In the genomic region with DNA sequence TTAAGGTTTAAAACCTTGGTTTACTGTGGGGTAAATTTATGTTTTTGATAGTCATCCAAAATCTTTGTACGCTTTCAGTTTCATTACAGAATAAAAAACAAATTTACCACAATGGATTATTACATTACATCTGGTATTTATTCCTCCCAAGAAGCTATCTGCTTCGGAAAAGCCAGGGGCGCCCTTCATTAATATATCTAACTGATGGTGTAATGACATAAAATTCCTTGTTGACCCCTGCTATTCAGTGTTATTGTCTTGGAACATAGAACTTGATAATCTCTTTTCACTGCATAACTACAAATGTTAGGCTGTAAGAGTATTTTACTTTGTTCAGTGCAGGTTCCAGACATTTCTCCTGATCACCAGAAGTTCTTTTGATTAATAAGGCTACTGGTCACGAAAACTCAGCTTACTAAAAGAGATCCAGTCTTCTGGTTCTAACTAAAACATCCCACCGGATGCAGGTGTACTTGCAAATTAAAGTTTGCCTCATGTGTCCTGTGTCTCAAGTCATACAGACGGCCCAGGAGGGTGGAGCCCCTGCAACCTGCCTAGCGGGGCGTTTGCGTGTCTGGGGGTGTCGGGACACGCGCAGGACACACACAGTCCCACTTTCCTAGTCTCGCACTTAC, we compare ENCODE assay signal across 8 cellular contexts. TPM values are rescaled to one million over a fixed set of nuclear protein-coding genes. Genes with fewer than 3 reads are reported as not detected.
DNase-seq lines count a peak whose midpoint lies in the region; ATAC-seq and TF ChIP-seq lines count a peak whose summit lies in the region.

No MANE protein-coding gene starts in this region.

- WGBS in HUES64: 22% methylated on average over 13 of the region's 13 CpGs

- no peak overlapping the region for H3K27ac ChIP-seq in HUES64 (ENCODE audit: low read depth, low read length)
- peak overlapping the region; percentile 95 for H3K27ac ChIP-seq in breast epithelium

- peaks cover 29% of the 10 kb centered on the region for H3K4me1 ChIP-seq in HUES64 (ENCODE audit: insufficient read depth, low read length)
- no peaks in the 10 kb centered on the region for H3K4me1 ChIP-seq in breast epithelium
- peaks cover 7% of the 10 kb centered on the region for H3K4me1 ChIP-seq in mucosa of stomach (ENCODE audit: control insufficient read depth, insufficient read depth, low read length)

- no peak for TF ChIP-seq CTCF in AG09309 (IDR thresholded peaks at IDR 0.05; ENCODE audit: control insufficient read depth, insufficient read depth, low read depth, low read length, missing control alignments)
- TF ChIP-seq CTCF in breast epithelium (IDR thresholded peaks at IDR 0.05): no peak

- ATAC-seq in GM18498 (IDR thresholded peaks at IDR 0.05; ENCODE audit: unreplicated experiment) (no peak), HG03095 (IDR thresholded peaks at IDR 0.05; ENCODE audit: unreplicated experiment) (no peak)

- H3K27me3 ChIP-seq in HUES64 (ENCODE audit: insufficient read depth, low read length): no peaks in the 10 kb centered on the region
- H3K27me3 ChIP-seq in breast epithelium: no peaks in the 10 kb centered on the region
- H3K27me3 ChIP-seq in mucosa of stomach (ENCODE audit: control insufficient read depth, insufficient read depth, low read length): no peaks in the 10 kb centered on the region

- intact Hi-C loops in breast epithelium (cut with DNase I; ENCODE audit: low total_unique reads): no loop called here

- no peaks in the 10 kb centered on the region for H3K9me3 ChIP-seq in HUES64 (ENCODE audit: insufficient read depth, low read depth, low read length)
- H3K9me3 ChIP-seq in breast epithelium: no peaks in the 10 kb centered on the region
- H3K9me3 ChIP-seq in mucosa of stomach (ENCODE audit: control insufficient read depth, low read length): no peaks in the 10 kb centered on the region

- H3K36me3 ChIP-seq in HUES64 (ENCODE audit: insufficient read depth, low read length): no peaks in the 10 kb centered on the region
- no peaks in the 10 kb centered on the region for H3K36me3 ChIP-seq in breast epithelium
- no peaks in the 10 kb centered on the region for H3K36me3 ChIP-seq in mucosa of stomach (ENCODE audit: control insufficient read depth, insufficient read depth, low read length)

- H3K9ac ChIP-seq in HUES64 (ENCODE audit: low read depth, low read length): no peak overlapping the region; the same call in 1 of the 2 replicates
- peak overlapping the region; percentile 78 for H3K9ac ChIP-seq in mucosa of stomach (ENCODE audit: low read length)

- DNase-seq in AG09309 (ENCODE audit: low read depth) (no peak), breast epithelium (ENCODE audit: low spot score in 2 of 2) (no peak), DMS 273 treated with DMSO at 0.1 percent for 48 hours (lab: John Stamatoyannopoulos, UW) (no peak)
- DNase-seq in effector CD4-positive, alpha-beta T cell: no peak

- no peak for TF ChIP-seq POLR2A in breast epithelium (IDR thresholded peaks at IDR 0.05)

- H3K4me3 ChIP-seq in AG09309 (ENCODE audit: control insufficient read depth, low read depth, low read length) (peak overlapping the region; percentile 89), HUES64 (ENCODE audit: low read length) (peak overlapping the region; percentile 88), breast epithelium (peak overlapping the region; percentile 94 to 98 (median 97)), mucosa of stomach (ENCODE audit: low read length) (peak overlapping the region; percentile 60)

RNA-seq across cellular contexts. Expression of gene GLCCI1, which starts 0.6 kb away (rescaled TPM):
- polyA plus RNA-seq in HUES64 (2013, experiment 1 of 2): 11.6 TPM
- polyA plus RNA-seq in HUES64 (2013, experiment 2 of 2): 20.0 TPM
- 10 to 100 TPM; 11.7 to 29.1 (median 18.4) TPM for total RNA-seq in breast epithelium
